11 cellular contexts compared by ENCODE assay signal in genomic region chr1:91791103-91791502, GRCh38.
A peak's percentile ranks its signal among the peaks of the same experiment; 100 is the strongest.
DNase-seq lines count a peak whose midpoint lies in the region; ATAC-seq and TF ChIP-seq lines count a peak whose summit lies in the region.
"Had no signal": no experiment of that assay in that cellular context is flagged by ENCODE, and none has a peak within 500 bp of the region (broad histone marks: within the 10 kb centered on the region; RNA-seq: fewer than 3 reads in every experiment).

No MANE protein-coding gene starts in this region.

- no peak overlapping the region for H2AK5ac ChIP-seq in IMR-90 (ENCODE audit: low read depth, low read length)
- no peak overlapping the region for H2AK5ac ChIP-seq in mesenchymal stem cell (ENCODE audit: low read length, severe bottlenecking)

- H3K79me1 ChIP-seq in IMR-90 (ENCODE audit: low read depth in 1 of 2, low read length in 2 of 2) (0 out of 4 replicates have a peak, but pooled peaks cover 0 to 5% of the 10 kb centered on the region in 2 experiments), mesenchymal stem cell (replicated peaks; ENCODE audit: low read length, poor library complexity, severe bottlenecking) (peaks cover 5% of the 10 kb centered on the region)

- in situ Hi-C loops in IMR-90 (cut with MboI; ENCODE audit: low sequenced_read_pairs): no loop called here

- no peaks in the 10 kb centered on the region for H3K36me3 ChIP-seq in CD8-positive, alpha-beta T cell (ENCODE audit: insufficient read depth, low read length)
- H3K36me3 ChIP-seq in IMR-90 (ENCODE audit: control insufficient read depth, insufficient read depth, low read length) (no peaks in the 10 kb centered on the region; the same call in 1 of the 2 replicates), mesenchymal stem cell (ENCODE audit: control insufficient read depth in 1 of 2, insufficient read depth in 2 of 2, low read depth in 1 of 2, low read length in 2 of 2) (peaks cover 0 to 89% of the 10 kb centered on the region in 2 experiments)
- H3K36me3 ChIP-seq: left ventricle myocardium inferior had no signal

- H2BK12ac ChIP-seq in mesenchymal stem cell (ENCODE audit: low read length in 2 of 2): peak overlapping the region in 1 of 2 experiments; percentile 38

- POLR2A ChIA-PET in CD8-positive, alpha-beta T cell (lab: Charles Lee): interaction anchor here (1.8 kb wide), 1 partner anchor 13 kb away, joined by 13 read pairs; no protein-coding TSS in a partner anchor
- POLR2A ChIA-PET in IMR-90 (lab: Charles Lee; ENCODE audit: unreplicated experiment): no interaction called here

- dilution Hi-C loops in IMR-90 (cut with HindIII; ENCODE audit: low sequenced_read_pairs, unreplicated experiment): no loop called here

- no TSS peak for BruUV-seq in IMR-90 (replicated peaks; lab: Mats Ljungman, UMichigan)

- no peak overlapping the region for H3K56ac ChIP-seq in IMR-90 (ENCODE audit: extremely low read depth, insufficient read depth, low read length)

- H3K36me3 Mint-ChIP-seq in CD8-positive, alpha-beta T cell: peaks cover 9% of the 10 kb centered on the region

- H2AK9ac ChIP-seq in IMR-90 (replicated peaks; ENCODE audit: low read depth, low read length, poor library complexity): no peak overlapping the region

- H2BK120ac ChIP-seq in IMR-90 (ENCODE audit: low read depth, low read length) (no peak overlapping the region), mesenchymal stem cell (ENCODE audit: low read depth, low read length) (no peak overlapping the region)

- H3K4me2 ChIP-seq in IMR-90 (ENCODE audit: low read depth, low read length): no peak overlapping the region
- no peak overlapping the region for H3K4me2 ChIP-seq in mesenchymal stem cell (ENCODE audit: low read length, poor library complexity, severe bottlenecking)

- no peak overlapping the region for H3K4me3 ChIP-seq in CD8-positive, alpha-beta T cell (ENCODE audit: low read depth, low read length)
- H3K4me3 ChIP-seq in IMR-90 (ENCODE audit: insufficient read depth, low read depth, low read length) (no peak overlapping the region), mesenchymal stem cell (ENCODE audit: insufficient read depth in 1 of 2, low read depth in 1 of 2, low read length in 2 of 2) (no peak overlapping the region)
- H3K4me3 ChIP-seq: left ventricle myocardium inferior had no signal

- H4K20me1 ChIP-seq in IMR-90 (ENCODE audit: insufficient read depth, low read length): no peaks in the 10 kb centered on the region

- CTCF ChIA-PET in CD8-positive, alpha-beta T cell (lab: Charles Lee): interaction anchor here (1.2 to 3.3 kb wide), 4 partner anchors 12 to 278 kb away, joined by 3 to 15 read pairs (median 13); partner anchors contain the start of gene TGFBR3
- CTCF ChIA-PET in IMR-90 (lab: Yijun Ruan, JAX): interaction anchor here (1.0 to 1.1 kb wide), 2 partner anchors 10 to 279 kb away, joined by 3 to 5 read pairs; no protein-coding TSS in a partner anchor

- H4K8ac ChIP-seq in IMR-90 (ENCODE audit: low read depth in 2 of 2, low read length in 2 of 2) (no peak overlapping the region), mesenchymal stem cell (ENCODE audit: low read length) (no peak overlapping the region)

- peak; percentile 34 for ATAC-seq in CD8-positive, alpha-beta T cell
- ATAC-seq in IMR-90 (ENCODE audit: low read depth) (no peak), HG02610 (IDR thresholded peaks at IDR 0.05; ENCODE audit: unreplicated experiment) (no peak), GM21825 (IDR thresholded peaks at IDR 0.05; ENCODE audit: unreplicated experiment) (no peak)

- H2AFZ ChIP-seq in IMR-90 (replicated peaks; ENCODE audit: low read length, poor library complexity) (no peak overlapping the region), mesenchymal stem cell (ENCODE audit: low read depth, low read length) (no peak overlapping the region)

- peaks cover 2% of the 10 kb centered on the region for H3K9me3 Mint-ChIP-seq in CD8-positive, alpha-beta T cell

- H2BK20ac ChIP-seq in IMR-90 (ENCODE audit: low read depth, low read length): no peak overlapping the region

- no peak overlapping the region for H3K27ac ChIP-seq in CD8-positive, alpha-beta T cell (ENCODE audit: low read depth, low read length)
- H3K27ac ChIP-seq in IMR-90 (ENCODE audit: insufficient read depth, low read length) (no peak overlapping the region), mesenchymal stem cell (ENCODE audit: low read length, poor library complexity, severe bottlenecking) (no peak overlapping the region)
- H3K27ac ChIP-seq: left ventricle myocardium inferior had no signal

- H3K9ac ChIP-seq in IMR-90 (ENCODE audit: low read depth, low read length): no peak overlapping the region
- H3K9ac ChIP-seq in mesenchymal stem cell (ENCODE audit: low read length): peak overlapping the region; percentile 56

- DNase-seq in CD8-positive, alpha-beta T cell: no peak
- no peak for DNase-seq in IMR-90
- DNase-seq in RPMI7951 (ENCODE audit: low read depth): peak; percentile 28
- DNase-seq in mesenchymal stem cell: no peak
- no peak for DNase-seq in putamen (ENCODE audit: low spot score)
- no peak for DNase-seq in DMS79 treated with DMSO at 0.1 percent for 48 hours (lab: John Stamatoyannopoulos, UW)
- DNase-seq: Calu3, GOT3, left ventricle myocardium inferior had no signal

- peaks cover 27% of the 10 kb centered on the region for H3K4me1 ChIP-seq in CD8-positive, alpha-beta T cell (ENCODE audit: insufficient read depth, low read length)
- H3K4me1 ChIP-seq in IMR-90 (ENCODE audit: control insufficient read depth, insufficient read depth, low read length) (peaks cover 15% of the 10 kb centered on the region), mesenchymal stem cell (ENCODE audit: control insufficient read depth, insufficient read depth, low read depth, low read length) (no peaks in the 10 kb centered on the region)

- no peak for TF ChIP-seq POLR2A in IMR-90 (IDR thresholded peaks at IDR 0.05; ENCODE audit: low read depth, low read length)

- no peak for TF ChIP-seq RAD21 in IMR-90 (IDR thresholded peaks at IDR 0.05; ENCODE audit: low read length)

- peak overlapping the region; percentile 12 for H3K27ac Mint-ChIP-seq in CD8-positive, alpha-beta T cell

- no peak overlapping the region for H4K5ac ChIP-seq in IMR-90 (ENCODE audit: low read depth, low read length)

- TF ChIP-seq CTCF in CD8-positive, alpha-beta T cell (IDR thresholded peaks at IDR 0.05): no peak
- no peak for TF ChIP-seq CTCF in IMR-90 (conservative IDR thresholded peaks at IDR 0.05; ENCODE audit: low read depth, low read length)

- no peak overlapping the region for H3K23ac ChIP-seq in IMR-90 (ENCODE audit: low read depth, low read length)
- no peak overlapping the region for H3K23ac ChIP-seq in mesenchymal stem cell (ENCODE audit: low read length in 2 of 2)

- H3K4ac ChIP-seq in IMR-90 (ENCODE audit: low read depth, low read length) (no peak overlapping the region), mesenchymal stem cell (ENCODE audit: low read depth in 1 of 2, low read length in 2 of 2) (no peak overlapping the region)

- peaks cover 37% of the 10 kb centered on the region for H3K4me1 Mint-ChIP-seq in CD8-positive, alpha-beta T cell (ENCODE audit: low read depth)

- H3K27me3 ChIP-seq in CD8-positive, alpha-beta T cell (ENCODE audit: insufficient read depth, low read length): no peaks in the 10 kb centered on the region
- H3K27me3 ChIP-seq in IMR-90 (ENCODE audit: control insufficient read depth, insufficient read depth, low read length): peaks cover 4% of the 10 kb centered on the region; the same call in 1 of the 2 replicates
- H3K27me3 ChIP-seq in mesenchymal stem cell (ENCODE audit: control insufficient read depth in 1 of 2, insufficient read depth in 1 of 2, low read length in 2 of 2): no peaks in the 10 kb centered on the region

- no peak overlapping the region for H3K14ac ChIP-seq in IMR-90 (replicated peaks; ENCODE audit: low read depth, low read length)
- no peak overlapping the region for H3K14ac ChIP-seq in mesenchymal stem cell (ENCODE audit: low read length in 2 of 2)

- H3K18ac ChIP-seq in IMR-90 (ENCODE audit: low read depth, low read length) (peak overlapping the region; percentile 20; the same call in 1 of the 2 replicates), mesenchymal stem cell (ENCODE audit: low read depth in 1 of 2, low read length in 2 of 2) (peak overlapping the region in 1 of 2 experiments; percentile 61)

- H3K9me3 ChIP-seq in CD8-positive, alpha-beta T cell (ENCODE audit: low read length): no peaks in the 10 kb centered on the region
- H3K9me3 ChIP-seq in IMR-90 (ENCODE audit: control insufficient read depth, insufficient read depth, low read length) (no peaks in the 10 kb centered on the region), mesenchymal stem cell (ENCODE audit: control insufficient read depth, low read length) (no peaks in the 10 kb centered on the region)
- H3K9me3 ChIP-seq: left ventricle myocardium inferior had no signal

- H3K4me3 Mint-ChIP-seq in CD8-positive, alpha-beta T cell: no peak overlapping the region

- H2BK15ac ChIP-seq in IMR-90 (ENCODE audit: low read depth, low read length) (no peak overlapping the region), mesenchymal stem cell (ENCODE audit: low read depth, poor library complexity, severe bottlenecking) (no peak overlapping the region)

- H3K27me3 Mint-ChIP-seq in CD8-positive, alpha-beta T cell (ENCODE audit: low read depth): no peaks in the 10 kb centered on the region

- no peak overlapping the region for H2BK5ac ChIP-seq in IMR-90 (ENCODE audit: low read depth, low read length, poor library complexity, severe bottlenecking)
- H2BK5ac ChIP-seq in mesenchymal stem cell (ENCODE audit: low read depth, low read length, poor library complexity, severe bottlenecking): no peak overlapping the region

- H4K91ac ChIP-seq in IMR-90 (ENCODE audit: insufficient read depth, low read depth, low read length) (no peak overlapping the region), mesenchymal stem cell (ENCODE audit: low read length) (no peak overlapping the region)

- WGBS in IMR-90 (ENCODE audit: extremely low coverage in 2 of 2, insufficient read length in 1 of 2), 2 experiments: no CpG with 5 or more reads among the region's 1 CpG
- WGBS in mesenchymal stem cell: 78% methylated on average over 1 of the region's 1 CpG

- intact Hi-C loops in CD8-positive, alpha-beta T cell (cut with DNase I, micrococcal nuclease): loop anchor here in 1 of 2 experiments (5.0 kb wide), 1 partner anchor 64 kb away; no protein-coding TSS in a partner anchor
- intact Hi-C loops in IMR-90 (cut with micrococcal nuclease): no loop called here

- no peaks in the 10 kb centered on the region; the same call in none of the 2 replicates for H3K9me1 ChIP-seq in IMR-90 (ENCODE audit: insufficient read depth, low read length)

TF ChIP-seq in IMR-90, 13 proteins besides CTCF, POLR2A, EP300 and RAD21 (continues in another document):
- TF ChIP-seq CEBPB (IDR thresholded peaks at IDR 0.05; ENCODE audit: low read depth, low read length) (no peak), MAFK (IDR thresholded peaks at IDR 0.05; ENCODE audit: low read depth, low read length) (no peak), MAZ (IDR thresholded peaks at IDR 0.05; ENCODE audit: borderline replicate concordance, low read depth, low read length) (no peak), SMC3 (IDR thresholded peaks at IDR 0.05; ENCODE audit: low read depth, low read length) (no peak)
